ENCODE assay signal across 8 cellular contexts in the genomic region with DNA sequence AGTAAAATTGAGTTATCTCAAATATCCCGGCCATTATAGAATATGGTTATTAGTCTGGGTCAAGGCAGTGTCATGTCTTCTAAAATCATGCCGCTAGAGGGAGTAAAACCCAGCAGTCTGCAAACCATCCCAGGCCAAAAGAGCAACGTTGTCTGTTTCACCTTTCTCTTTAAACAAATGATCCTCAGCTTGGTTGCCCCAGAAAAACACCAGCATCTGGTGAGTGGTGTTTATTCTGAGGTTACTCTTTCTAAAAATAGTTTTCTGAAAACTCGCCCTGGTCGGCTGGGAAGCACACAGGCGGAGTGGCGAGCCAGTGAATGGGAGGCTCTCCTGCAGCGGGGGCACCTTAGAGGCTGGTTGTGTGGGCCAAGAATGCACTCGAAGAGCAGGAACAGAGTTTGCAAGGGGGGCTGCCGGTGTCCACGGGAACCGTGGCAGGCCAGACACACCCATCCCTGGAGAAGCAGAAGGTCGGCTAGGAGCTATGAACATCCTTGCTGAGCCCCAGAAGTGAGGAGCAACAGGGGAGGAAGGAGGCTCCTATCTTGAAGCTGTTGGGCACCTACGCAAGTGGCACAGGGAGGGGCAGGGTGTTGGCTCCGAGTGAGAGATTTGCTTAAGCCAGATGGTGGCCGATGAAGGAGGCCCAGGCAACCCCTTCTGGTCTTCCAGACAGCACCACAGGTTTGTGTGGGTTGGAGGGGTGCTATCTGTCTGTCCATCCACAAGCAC.
DNase-seq lines count a peak whose midpoint lies in the region; ATAC-seq, FAIRE-seq and TF ChIP-seq lines count a peak whose summit lies in the region.

No MANE protein-coding gene starts in this region.

- no peaks in the 10 kb centered on the region for H3K27me3 ChIP-seq in CD8-positive, alpha-beta T cell (ENCODE audit: insufficient read depth, low read length)

- H3K4me3 Mint-ChIP-seq in CD8-positive, alpha-beta T cell, result peak overlapping the region; percentile 88
- peak overlapping the region; percentile 96 for H3K4me3 Mint-ChIP-seq in activated CD8-positive, alpha-beta T cell treated with anti-CD3 and anti-CD28 coated beads, Interleukin-2, amount 10 ng/mL, durations not matched to agents 7 days and 5 days

- H3K4me3 ChIP-seq in CD8-positive, alpha-beta T cell (ENCODE audit: low read depth, low read length), result peak overlapping the region; percentile 51

- peak; percentile 100 for FAIRE-seq in GM19239 (lab: Jason Lieb, UNC)
- peak; percentile 95 for FAIRE-seq in endometrium (lab: Jason Lieb, UNC)

- H3K4me1 ChIP-seq in CD8-positive, alpha-beta T cell (ENCODE audit: insufficient read depth, low read length), result peaks cover 79% of the 10 kb centered on the region

- no peaks in the 10 kb centered on the region for H3K9me3 ChIP-seq in CD8-positive, alpha-beta T cell (ENCODE audit: low read length)

- H3K27ac ChIP-seq in CD8-positive, alpha-beta T cell (ENCODE audit: low read depth, low read length), result peak overlapping the region; percentile 90

- H3K27ac Mint-ChIP-seq in CD8-positive, alpha-beta T cell, result peak overlapping the region; percentile 100
- H3K27ac Mint-ChIP-seq in activated CD8-positive, alpha-beta T cell treated with anti-CD3 and anti-CD28 coated beads, Interleukin-2, amount 10 ng/mL, durations not matched to agents 7 days and 5 days, result peak overlapping the region; percentile 84

- POLR2A ChIA-PET in CD8-positive, alpha-beta T cell (lab: Charles Lee), result interaction anchor here (0.6 to 5.3 kb wide), 30 partner anchors 8 to 349 kb away, joined by 3 to 58 read pairs (median 6); no protein-coding TSS in a partner anchor
- POLR2A ChIA-PET in activated CD8-positive, alpha-beta T cell treated with anti-CD3 and anti-CD28 coated beads, Interleukin-2, amount 10 ng/mL, durations not matched to agents 7 days and 5 days (lab: Charles Lee), result interaction anchor here (0.6 to 5.1 kb wide), 37 partner anchors 8 to 342 kb away, joined by 3 to 125 read pairs (median 7); no protein-coding TSS in a partner anchor

- H3K27me3 Mint-ChIP-seq in CD8-positive, alpha-beta T cell (ENCODE audit: low read depth), result no peaks in the 10 kb centered on the region
- no peaks in the 10 kb centered on the region for H3K27me3 Mint-ChIP-seq in activated CD8-positive, alpha-beta T cell treated with anti-CD3 and anti-CD28 coated beads, Interleukin-2, amount 10 ng/mL, durations not matched to agents 7 days and 5 days (ENCODE audit: low read depth)

- H3K4me1 Mint-ChIP-seq in CD8-positive, alpha-beta T cell (ENCODE audit: low read depth), result peaks cover 92% of the 10 kb centered on the region
- peaks cover 90% of the 10 kb centered on the region for H3K4me1 Mint-ChIP-seq in activated CD8-positive, alpha-beta T cell treated with anti-CD3 and anti-CD28 coated beads, Interleukin-2, amount 10 ng/mL, durations not matched to agents 7 days and 5 days (ENCODE audit: low read depth)

- peaks cover under 1% of the 10 kb centered on the region for H3K36me3 Mint-ChIP-seq in CD8-positive, alpha-beta T cell
- H3K36me3 Mint-ChIP-seq in activated CD8-positive, alpha-beta T cell treated with anti-CD3 and anti-CD28 coated beads, Interleukin-2, amount 10 ng/mL, durations not matched to agents 7 days and 5 days (ENCODE audit: low read depth), result peaks cover 37% of the 10 kb centered on the region

- H3K36me3 ChIP-seq in CD8-positive, alpha-beta T cell (ENCODE audit: insufficient read depth, low read length), result no peaks in the 10 kb centered on the region

- DNase-seq in CD8-positive, alpha-beta T cell, result peak; percentile 48 to 81 (median 69)
- peak; percentile 46 for DNase-seq in GM19239 (ENCODE audit: insufficient read length, low spot score)
- DNase-seq in NCI-H82 treated with DMSO at 0.1 percent for 48 hours (lab: John Stamatoyannopoulos, UW; ENCODE audit: unreplicated experiment), result peak; percentile 15
- peak; percentile 87 for DNase-seq in activated CD8-positive, alpha-beta T cell treated with anti-CD3 and anti-CD28 coated beads, Interleukin-2, amount 10 ng/mL, durations not matched to agents 7 days and 5 days
- DNase-seq in mucosa of gallbladder (ENCODE audit: low spot score), result peak; percentile 75
- DNase-seq in stimulated activated CD8-positive, alpha-beta memory T cell treated with anti-CD3 and anti-CD28 coated beads, Interleukin-7, amount 100 ng/mL, for 4 hours (ENCODE audit: low read depth in 2 of 2), result peak; percentile 44 to 61

- peak; percentile 67 for ATAC-seq in CD8-positive, alpha-beta T cell
- peak; percentile 86 for ATAC-seq in HG03378 (IDR thresholded peaks at IDR 0.05; ENCODE audit: unreplicated experiment)
- ATAC-seq in activated CD8-positive, alpha-beta T cell treated with anti-CD3 and anti-CD28 coated beads, Interleukin-2, amount 10 ng/mL, durations not matched to agents 7 days and 5 days, result peak; percentile 76

- CTCF ChIA-PET in CD8-positive, alpha-beta T cell (lab: Charles Lee), result interaction anchor here (0.6 to 18.0 kb wide), 58 partner anchors 8 to 348 kb away, joined by 3 to 236 read pairs (median 4); no protein-coding TSS in a partner anchor
- CTCF ChIA-PET in activated CD8-positive, alpha-beta T cell treated with anti-CD3 and anti-CD28 coated beads, Interleukin-2, amount 10 ng/mL, durations not matched to agents 7 days and 5 days (lab: Charles Lee), result interaction anchor here (0.6 to 14.2 kb wide), 54 partner anchors 11 to 540 kb away, joined by 3 to 204 read pairs (median 5); no protein-coding TSS in a partner anchor

- intact Hi-C loops in CD8-positive, alpha-beta T cell (cut with DNase I, micrococcal nuclease), result loop anchor here (1.0 to 5.0 kb wide), 15 partner anchors 12 to 467 kb away; no protein-coding TSS in a partner anchor

- peaks cover 5% of the 10 kb centered on the region for H3K9me3 Mint-ChIP-seq in CD8-positive, alpha-beta T cell
- H3K9me3 Mint-ChIP-seq in activated CD8-positive, alpha-beta T cell treated with anti-CD3 and anti-CD28 coated beads, Interleukin-2, amount 10 ng/mL, durations not matched to agents 7 days and 5 days (ENCODE audit: insufficient read depth), result peaks cover 7% of the 10 kb centered on the region

- TF ChIP-seq CTCF in CD8-positive, alpha-beta T cell (IDR thresholded peaks at IDR 0.05), result peak; percentile 92

Comparison
In these comparisons a context has a peak if more than half of its experiments do, and no peak if none do; other contexts are left out.
1. Peak in every context shown above with its lines: DNase-seq, ATAC-seq, H3K4me3 ChIP-seq and H3K27ac ChIP-seq.
2. DNase-seq: peak in every context shown above with its lines; median percentile 87 in activated CD8-positive, alpha-beta T cell treated with anti-CD3 and anti-CD28 coated beads, Interleukin-2, amount 10 ng/mL, durations not matched to agents 7 days and 5 days; 75 in mucosa of gallbladder; 69 in CD8-positive, alpha-beta T cell; 52 in stimulated activated CD8-positive, alpha-beta memory T cell treated with anti-CD3 and anti-CD28 coated beads, Interleukin-7, amount 100 ng/mL, for 4 hours; 46 in GM19239; 15 in NCI-H82 treated with DMSO at 0.1 percent for 48 hours.